ENCODE assay signal across 21 cellular contexts in the genomic region with DNA sequence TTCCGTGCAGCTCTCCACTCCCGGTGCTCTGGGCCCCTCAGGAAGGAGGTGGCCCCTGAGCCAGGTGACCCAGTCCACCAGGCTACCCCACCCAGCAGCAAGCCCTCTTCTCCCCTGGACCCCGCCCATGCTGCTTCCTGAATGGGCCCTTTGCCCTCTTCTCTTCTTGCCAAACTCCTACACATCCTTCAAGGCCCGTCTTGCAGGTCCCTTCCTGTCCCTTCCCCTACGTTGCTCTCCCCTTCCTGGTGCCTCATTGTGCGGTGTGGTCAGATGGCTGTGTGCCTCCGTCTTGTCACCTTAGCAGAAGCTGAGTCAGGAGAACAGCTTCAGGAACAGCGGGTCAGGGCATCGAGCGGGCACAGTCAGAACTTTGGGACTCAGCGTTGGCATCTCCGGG. TPM values are rescaled to one million over a fixed set of nuclear protein-coding genes. Genes with fewer than 3 reads are reported as not detected.
DNase-seq lines count a peak whose midpoint lies in the region; ATAC-seq, FAIRE-seq and TF ChIP-seq lines count a peak whose summit lies in the region.
"Had no signal": no experiment of that assay in that cellular context is flagged by ENCODE, and none has a peak within 500 bp of the region (broad histone marks: within the 10 kb centered on the region; RNA-seq: fewer than 3 reads in every experiment).

No MANE protein-coding gene starts in this region.

- no peak for TF ChIP-seq EP300 in SK-N-SH (IDR thresholded peaks at IDR 0.05; ENCODE audit: borderline replicate concordance in 1 of 2, low read depth in 1 of 2, low read length in 1 of 2)
- TF ChIP-seq EP300 in H1 (IDR thresholded peaks at IDR 0.05; ENCODE audit: borderline replicate concordance in 1 of 2, low read depth in 2 of 2, low read length in 2 of 2): no peak
- no peak for TF ChIP-seq EP300 in esophagus muscularis mucosa (IDR thresholded peaks at IDR 0.05)

- no peak overlapping the region for H4K5ac ChIP-seq in H1 (ENCODE audit: insufficient read length, low read depth, low read length)

- H3K9me2 ChIP-seq in SK-N-SH: no peaks in the 10 kb centered on the region

- H2AK5ac ChIP-seq in H1 (ENCODE audit: low read depth, low read length): peak overlapping the region; percentile 66; the same call in 1 of the 2 replicates

- peaks cover 48% of the 10 kb centered on the region for H3K27me3 ChIP-seq in SK-N-SH (ENCODE audit: insufficient read depth)
- peaks cover 80% of the 10 kb centered on the region for H3K27me3 ChIP-seq in RWPE2 (ENCODE audit: insufficient read depth, poor library complexity, severe bottlenecking)
- peaks cover 63 to 97% (median 95%) of the 10 kb centered on the region in 4 experiments for H3K27me3 ChIP-seq in H1 (replicated peaks in 1 of 4; ENCODE audit: control insufficient read depth in 3 of 4, extremely low read depth in 1 of 4, insufficient read depth in 3 of 4, low read length in 3 of 4)
- H3K27me3 ChIP-seq in esophagus muscularis mucosa: peaks cover 2 to 98% (median 51%) of the 10 kb centered on the region in 4 donors

- H3K4ac ChIP-seq in H1 (replicated peaks; ENCODE audit: insufficient read length, low read depth, low read length): no peak overlapping the region

- H3K79me2 ChIP-seq in SK-N-SH (ENCODE audit: insufficient read depth): no peaks in the 10 kb centered on the region
- no peaks in the 10 kb centered on the region for H3K79me2 ChIP-seq in H1 (ENCODE audit: control insufficient read depth in 1 of 2, insufficient read depth in 2 of 2, low read length in 2 of 2)

- H2BK12ac ChIP-seq in H1 (ENCODE audit: low read depth, low read length): peak overlapping the region; percentile 92; the same call in 1 of the 2 replicates

- H3K36me3 ChIP-seq in SK-N-SH (replicated peaks in 1 of 2; ENCODE audit: control insufficient read depth in 1 of 2, insufficient read depth in 2 of 2, low read length in 1 of 2): no peaks in the 10 kb centered on the region
- no peaks in the 10 kb centered on the region for H3K36me3 ChIP-seq in RWPE2 (ENCODE audit: low read depth)
- H3K36me3 ChIP-seq in H1 (ENCODE audit: control insufficient read depth in 2 of 4, insufficient read depth in 4 of 4, low read length in 3 of 4): peaks cover 0 to 7% (median 0%) of the 10 kb centered on the region in 4 experiments; a peak in 1 of 8 replicates
- H3K36me3 ChIP-seq in esophagus muscularis mucosa: no peaks in the 10 kb centered on the region
- H3K36me3 ChIP-seq: SJCRH30 had no signal

- WGBS in SK-N-SH (ENCODE audit: low lambda C conversion rate): 68% methylated on average over 12 of the region's 12 CpGs
- 78% methylated on average over 12 of the region's 12 CpGs; no CpG with 5 or more reads in 1 of the 2 experiments for WGBS in H1 (ENCODE audit: extremely low coverage in 1 of 2, insufficient coverage in 1 of 2, insufficient read length in 1 of 2, insufficient replicate concordance in 2 of 2, low coverage in 1 of 2, low lambda C conversion rate in 2 of 2, missing lambda C conversion rate in 1 of 2), 2 experiments
- WGBS in esophagus muscularis mucosa: 87% methylated on average over 12 of the region's 12 CpGs

- H3K4me1 ChIP-seq in SK-N-SH (ENCODE audit: control insufficient read depth in 1 of 2, insufficient read depth in 2 of 2, low read depth in 1 of 2, low read length in 1 of 2) (no peaks in the 10 kb centered on the region; a peak in 1 of 4 replicates), RWPE2 (ENCODE audit: insufficient read depth, poor library complexity, severe bottlenecking) (no peaks in the 10 kb centered on the region), H1 (replicated peaks in 1 of 4; ENCODE audit: control insufficient read depth in 3 of 4, insufficient read depth in 4 of 4, low read length in 3 of 4) (peaks cover 0 to 43% (median 22%) of the 10 kb centered on the region in 4 experiments; a peak in 6 of 7 replicates), esophagus muscularis mucosa (peaks cover 9 to 43% (median 41%) of the 10 kb centered on the region in 4 donors)

- H3K27ac ChIP-seq in SK-N-SH (ENCODE audit: low read depth in 2 of 2, low read length in 1 of 2) (no peak overlapping the region), RWPE2 (ENCODE audit: poor library complexity, severe bottlenecking) (no peak overlapping the region), H1 (ENCODE audit: low read depth, low read length) (no peak overlapping the region), esophagus muscularis mucosa (replicated peaks in 1 of 4) (no peak overlapping the region)
- H3K27ac ChIP-seq: KMS-11, SJCRH30 had no signal

- CTCF ChIA-PET in SK-N-SH (lab: Yijun Ruan, JAX): interaction anchor here (0.9 to 6.9 kb wide), 7 partner anchors 8 to 138 kb away, joined by 3 to 42 read pairs (median 4); no protein-coding TSS in a partner anchor
- CTCF ChIA-PET in H1 (lab: Charles Lee; ENCODE audit: partially characterized antibody): interaction anchor here (1.2 to 7.0 kb wide), 6 partner anchors 8 to 99 kb away, joined by 3 to 68 read pairs (median 10); no protein-coding TSS in a partner anchor

- H3K18ac ChIP-seq in H1 (ENCODE audit: extremely low read depth, low read length): no peak overlapping the region

- H3K4me3 Mint-ChIP-seq in stimulated activated effector memory CD8-positive, alpha-beta T cell treated with anti-CD3 and anti-CD28 coated beads, Interleukin-12 subunit alpha, Interleukin-12 subunit beta, amount 100 ng/mL, for 72 hours: no peak overlapping the region

- ATAC-seq in SK-N-SH treated with all-trans-retinoic acid at 6 μM for 48 hours: no peak
- no peak for ATAC-seq in RWPE2 (ENCODE audit: low read depth)
- ATAC-seq in stimulated activated effector memory CD8-positive, alpha-beta T cell treated with anti-CD3 and anti-CD28 coated beads, Interleukin-12 subunit alpha, Interleukin-12 subunit beta, amount 100 ng/mL, for 72 hours: no peak
- no peak for ATAC-seq in GM21447 (IDR thresholded peaks at IDR 0.05; ENCODE audit: unreplicated experiment)
- no peak for ATAC-seq in HG03108 (IDR thresholded peaks at IDR 0.05; ENCODE audit: unreplicated experiment)
- ATAC-seq: GM12878 had no signal

- H3K9ac ChIP-seq in SK-N-SH: no peak overlapping the region
- H3K9ac ChIP-seq in H1 (replicated peaks in 1 of 4; ENCODE audit: extremely low read depth in 1 of 4, low read depth in 3 of 4, low read length in 3 of 4): no peak overlapping the region
- H3K9ac ChIP-seq: KMS-11 had no signal

- H3K27ac Mint-ChIP-seq in stimulated activated effector memory CD8-positive, alpha-beta T cell treated with anti-CD3 and anti-CD28 coated beads, Interleukin-12 subunit alpha, Interleukin-12 subunit beta, amount 100 ng/mL, for 72 hours: peak overlapping the region; percentile 23

- no peaks in the 10 kb centered on the region for H3F3A ChIP-seq in SK-N-SH (replicated peaks; ENCODE audit: insufficient read depth)

- FAIRE-seq in H1 (lab: Jason Lieb, UNC): no peak
- FAIRE-seq: GM12878, GM18507 had no signal

- H3K4me3 ChIP-seq in SK-N-SH (ENCODE audit: low read depth in 2 of 2, low read length in 1 of 2): no peak overlapping the region
- no peak overlapping the region for H3K4me3 ChIP-seq in RWPE2 (ENCODE audit: severe bottlenecking)
- no peak overlapping the region for H3K4me3 ChIP-seq in H1 (ENCODE audit: extremely low read depth in 1 of 4, insufficient read depth in 2 of 4, low read depth in 3 of 4, low read length in 4 of 4)
- H3K4me3 ChIP-seq in esophagus muscularis mucosa: no peak overlapping the region
- H3K4me3 ChIP-seq: GM12878, SJCRH30 had no signal

- peaks cover 25% of the 10 kb centered on the region for H3K4me1 Mint-ChIP-seq in stimulated activated effector memory CD8-positive, alpha-beta T cell treated with anti-CD3 and anti-CD28 coated beads, Interleukin-12 subunit alpha, Interleukin-12 subunit beta, amount 100 ng/mL, for 72 hours

- H2AFZ ChIP-seq in SK-N-SH (ENCODE audit: low read depth): no peak overlapping the region
- no peak overlapping the region for H2AFZ ChIP-seq in H1 (ENCODE audit: low read length)

- TF ChIP-seq POLR2A in H1 (IDR thresholded peaks at IDR 0.05; ENCODE audit: control extremely low read depth in 1 of 2, low read depth in 2 of 2, low read length in 2 of 2): no peak
- TF ChIP-seq POLR2A in esophagus muscularis mucosa (IDR thresholded peaks at IDR 0.05; ENCODE audit: low read depth): no peak

- no peak overlapping the region for H2BK5ac ChIP-seq in H1 (ENCODE audit: low read depth, low read length)

- no peak for TF ChIP-seq RAD21 in SK-N-SH (IDR thresholded peaks at IDR 0.05; ENCODE audit: low read length)
- TF ChIP-seq RAD21 in H1 (IDR thresholded peaks at IDR 0.05 in 1 of 2, conservative IDR thresholded peaks at IDR 0.05 in 1 of 2; ENCODE audit: low read depth in 2 of 2, low read length in 2 of 2): no peak

- H4K8ac ChIP-seq in H1 (ENCODE audit: extremely low read depth, insufficient read depth, low read length): no peak overlapping the region

- 0 out of 2 replicates have a peak, but pooled peaks cover 2% of the 10 kb centered on the region for H3K79me1 ChIP-seq in H1 (ENCODE audit: low read depth, low read length)

- no peak overlapping the region for H4K91ac ChIP-seq in H1 (replicated peaks; ENCODE audit: insufficient read length, low read length)

- no peak overlapping the region for H3K23ac ChIP-seq in H1 (ENCODE audit: insufficient read length)

- 0 out of 2 replicates have a peak overlapping the region, but pooled peaks have one; percentile 10 for H2BK20ac ChIP-seq in H1 (ENCODE audit: low read length)

- no peak overlapping the region for H2BK120ac ChIP-seq in H1 (replicated peaks; ENCODE audit: low read depth, low read length)

- no peaks in the 10 kb centered on the region for H3K9me3 Mint-ChIP-seq in stimulated activated effector memory CD8-positive, alpha-beta T cell treated with anti-CD3 and anti-CD28 coated beads, Interleukin-12 subunit alpha, Interleukin-12 subunit beta, amount 100 ng/mL, for 72 hours

- H4K20me1 ChIP-seq in SK-N-SH (ENCODE audit: insufficient read depth) (no peaks in the 10 kb centered on the region), H1 (replicated peaks in 1 of 2; ENCODE audit: control insufficient read depth in 1 of 2, insufficient read depth in 2 of 2, low read length in 2 of 2) (peaks cover 3 to 15% of the 10 kb centered on the region in 2 experiments)

- H3K4me2 ChIP-seq in SK-N-SH (no peak overlapping the region), H1 (ENCODE audit: insufficient read depth in 1 of 2, low read depth in 2 of 2, low read length in 2 of 2) (no peak overlapping the region)
- H3K4me2 ChIP-seq: KMS-11 had no signal

- H3K9me3 ChIP-seq in SK-N-SH (no peaks in the 10 kb centered on the region), RWPE2 (ENCODE audit: severe bottlenecking) (no peaks in the 10 kb centered on the region), H1 (ENCODE audit: insufficient read depth in 2 of 2, low read depth in 1 of 2, low read length in 1 of 2) (no peaks in the 10 kb centered on the region), esophagus muscularis mucosa (no peaks in the 10 kb centered on the region)
- H3K9me3 ChIP-seq: SJCRH30 had no signal

- TF ChIP-seq CTCF in SK-N-SH (IDR thresholded peaks at IDR 0.05) (no peak), RWPE2 (IDR thresholded peaks at IDR 0.05; ENCODE audit: poor library complexity, severe bottlenecking) (no peak), H1 (IDR thresholded peaks at IDR 0.05; ENCODE audit: control extremely low read depth in 1 of 3, insufficient read depth in 1 of 3, low read depth in 1 of 3, low read length in 3 of 3) (no peak), esophagus muscularis mucosa (IDR thresholded peaks at IDR 0.05) (no peak)

- H3K23me2 ChIP-seq in H1 (ENCODE audit: low read depth, low read length): peaks cover 18% of the 10 kb centered on the region; the same call in 1 of the 2 replicates

- no peak overlapping the region for H3K56ac ChIP-seq in H1 (replicated peaks; ENCODE audit: insufficient read length, low read depth, low read length)

- intact Hi-C loops in esophagus muscularis mucosa (cut with DNase I): no loop called here

- peak overlapping the region; percentile 81; the same call in 1 of the 2 replicates for H2BK15ac ChIP-seq in H1 (ENCODE audit: low read length)

- H3K14ac ChIP-seq in H1 (ENCODE audit: insufficient read length): no peak overlapping the region

- no peaks in the 10 kb centered on the region for H3K36me3 Mint-ChIP-seq in stimulated activated effector memory CD8-positive, alpha-beta T cell treated with anti-CD3 and anti-CD28 coated beads, Interleukin-12 subunit alpha, Interleukin-12 subunit beta, amount 100 ng/mL, for 72 hours

- DNase-seq in SK-N-SH (no peak), RWPE2 (ENCODE audit: low spot score) (peak; percentile 84), H1 (ENCODE audit: low read depth in 1 of 2, low spot score in 2 of 2) (no peak), esophagus muscularis mucosa (ENCODE audit: extremely low spot score) (no peak)
- DNase-seq in stimulated activated effector memory CD8-positive, alpha-beta T cell treated with anti-CD3 and anti-CD28 coated beads, Interleukin-12 subunit alpha, Interleukin-12 subunit beta, amount 100 ng/mL, for 72 hours (ENCODE audit: low spot score in 2 of 2): no peak
- DNase-seq: 8988T, C1 segment of cervical spinal cord, HCEC 1CT, NCI-H1417 treated with DMSO at 0.1 percent for 48 hours, NCI-H2029 treated with DMSO at 0.1 percent for 48 hours, NCI-H524, SJCRH30 had no signal

- POLR2A ChIA-PET in SK-N-SH (lab: Yijun Ruan, JAX) (no interaction called here), H1 (lab: Charles Lee; ENCODE audit: partially characterized antibody) (interaction anchor here (1.3 to 1.9 kb wide), 2 partner anchors 9 to 69 kb away, joined by 4 to 5 read pairs; no protein-coding TSS in a partner anchor)

RNA-seq across cellular contexts. Expression of gene GATA5, which starts 3.4 kb away (rescaled TPM):
- polyA plus RNA-seq in SK-N-SH (2012; rRNA removed) (not detected in 2 replicates), H1 (2011; rRNA removed) (0.08 TPM in 2 replicates)
- not detected in 2 replicates for polyA plus RNA-seq in SK-N-SH (2012; cell fraction: cytosol; rRNA removed)
- not detected in 2 replicates for polyA plus RNA-seq in SK-N-SH (2012; cell fraction: nucleus; rRNA removed)
- 0.11 and 0.15 TPM in 2 replicates for total RNA-seq in H1 (2021; fragmentation: NEBNext Ultra II Directional; extraction: Animal tissue kit (Norgen Biotek cat#: 25700))
- polyA plus RNA-seq in H1 (2011; cell fraction: cytosol; rRNA removed): 0.10 TPM
- 0.14 TPM for polyA plus RNA-seq in H1 (2011; cell fraction: nucleus; rRNA removed)
- 0.11 to 0.17 TPM (median 0.12 TPM) in 3 of 4 replicates, not detected in the other for polyA plus RNA-seq in H1 (2012, experiment 1 of 2)
- 0.12 TPM for polyA plus RNA-seq in H1 (2012, experiment 2 of 2)
- polyA plus RNA-seq in H1 (2013, experiment 1 of 2): 0.08 TPM
- 0.07 TPM for polyA plus RNA-seq in H1 (2013, experiment 2 of 2)
- 0.05 and 0.06 TPM in 2 replicates for polyA minus RNA-seq in H1 (2011; rRNA and poly(A)+ RNA removed)
- polyA minus RNA-seq in H1 (2011; cell fraction: cytosol; rRNA and poly(A)+ RNA removed): not detected
- polyA minus RNA-seq in H1 (2011; cell fraction: nucleus; rRNA and poly(A)+ RNA removed): not detected
- under 1 TPM in 3 of 4 donors, not detected in 1; 0.33 to 0.78 (median 0.46) TPM for total RNA-seq in esophagus muscularis mucosa
- total RNA-seq: GM12878, MCF 10A, RPMI7951, SJCRH30 had no signal
- polyA plus RNA-seq: GM12878 had no signal

RNA-seq across cellular contexts. Expression of gene RBBP8NL, which starts 51.9 kb away (rescaled TPM):
- polyA plus RNA-seq in SK-N-SH (2012; rRNA removed) (not detected in 2 replicates), H1 (2011; rRNA removed) (0.48 and 0.88 TPM in 2 replicates)
- 0.01 TPM in 1 of 2 replicates, not detected in the other for polyA plus RNA-seq in SK-N-SH (2012; cell fraction: cytosol; rRNA removed)
- polyA plus RNA-seq in SK-N-SH (2012; cell fraction: nucleus; rRNA removed): not detected in 2 replicates
- total RNA-seq in H1 (2021; fragmentation: NEBNext Ultra II Directional; extraction: Animal tissue kit (Norgen Biotek cat#: 25700)): 0.43 and 0.59 TPM in 2 replicates
- polyA plus RNA-seq in H1 (2011; cell fraction: cytosol; rRNA removed): 0.75 TPM
- polyA plus RNA-seq in H1 (2011; cell fraction: nucleus; rRNA removed): 1.4 TPM
- 0.55 to 1.1 TPM (median 0.65 TPM) in 4 replicates for polyA plus RNA-seq in H1 (2012, experiment 1 of 2)
- polyA plus RNA-seq in H1 (2012, experiment 2 of 2): 0.46 TPM
- 0.71 TPM for polyA plus RNA-seq in H1 (2013, experiment 1 of 2)
- 0.63 TPM for polyA plus RNA-seq in H1 (2013, experiment 2 of 2)
- polyA minus RNA-seq in H1 (2011; rRNA and poly(A)+ RNA removed): 0.09 and 0.20 TPM in 2 replicates
- polyA minus RNA-seq in H1 (2011; cell fraction: cytosol; rRNA and poly(A)+ RNA removed): 1.4 TPM
- 1.9 TPM for polyA minus RNA-seq in H1 (2011; cell fraction: nucleus; rRNA and poly(A)+ RNA removed)
- total RNA-seq in esophagus muscularis mucosa: not detected
- total RNA-seq: G401, GM12878, MCF 10A, RPMI7951, SJCRH30 had no signal
- polyA plus RNA-seq: GM12878 had no signal
